1 cellular context compared by ENCODE assay signal in the genomic region with DNA sequence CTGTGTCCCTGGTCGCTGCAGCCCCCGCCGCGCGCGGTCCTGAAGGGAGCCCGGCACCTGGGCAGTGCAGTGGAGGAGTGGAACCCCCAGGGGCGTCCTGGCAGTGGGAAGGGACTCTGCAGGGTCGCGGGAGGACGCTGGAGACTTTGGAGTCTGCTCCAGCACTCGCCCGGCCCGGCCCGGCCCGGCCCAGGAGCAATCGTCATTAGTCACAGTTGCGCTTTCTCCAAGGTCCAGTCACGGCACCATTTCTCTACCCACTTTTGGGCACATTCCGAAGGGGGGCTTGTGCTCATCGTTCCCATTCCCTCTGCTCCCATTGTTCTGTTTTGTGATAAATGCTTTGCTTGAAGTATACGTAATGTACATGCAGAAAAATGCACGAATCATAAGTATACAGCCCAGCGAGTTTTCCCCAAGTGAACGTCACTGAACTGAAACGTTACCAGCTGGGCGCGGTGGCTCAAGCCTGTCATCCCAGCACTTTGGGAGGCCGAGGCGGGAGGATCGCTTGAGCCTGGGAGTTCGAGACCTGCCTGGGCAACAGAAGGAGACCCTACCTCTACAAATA.
TF ChIP-seq lines count a peak whose summit lies in the region.

No MANE protein-coding gene starts in this region.

TF ChIP-seq in IMR-90, 13 proteins besides CTCF, POLR2A, EP300 and RAD21:
- TF ChIP-seq RCOR1 (IDR thresholded peaks at IDR 0.05; ENCODE audit: insufficient replicate concordance, low read length) = no peak
- TF ChIP-seq, protein P1, sequence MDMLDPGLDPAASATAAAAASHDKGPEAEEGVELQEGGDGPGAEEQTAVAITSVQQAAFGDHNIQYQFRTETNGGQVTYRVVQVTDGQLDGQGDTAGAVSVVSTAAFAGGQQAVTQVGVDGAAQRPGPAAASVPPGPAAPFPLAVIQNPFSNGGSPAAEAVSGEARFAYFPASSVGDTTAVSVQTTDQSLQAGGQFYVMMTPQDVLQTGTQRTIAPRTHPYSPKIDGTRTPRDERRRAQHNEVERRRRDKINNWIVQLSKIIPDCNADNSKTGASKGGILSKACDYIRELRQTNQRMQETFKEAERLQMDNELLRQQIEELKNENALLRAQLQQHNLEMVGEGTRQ (IDR thresholded peaks at IDR 0.05; ENCODE audit: low read depth, low read length) = no peak
- TF ChIP-seq MAZ (IDR thresholded peaks at IDR 0.05; ENCODE audit: borderline replicate concordance, low read depth, low read length) = no peak
- no peak for TF ChIP-seq MAFK (IDR thresholded peaks at IDR 0.05; ENCODE audit: low read depth, low read length)
- TF ChIP-seq RFX5 (IDR thresholded peaks at IDR 0.05; ENCODE audit: low read depth, low read length) = no peak
- TF ChIP-seq, protein P2, sequence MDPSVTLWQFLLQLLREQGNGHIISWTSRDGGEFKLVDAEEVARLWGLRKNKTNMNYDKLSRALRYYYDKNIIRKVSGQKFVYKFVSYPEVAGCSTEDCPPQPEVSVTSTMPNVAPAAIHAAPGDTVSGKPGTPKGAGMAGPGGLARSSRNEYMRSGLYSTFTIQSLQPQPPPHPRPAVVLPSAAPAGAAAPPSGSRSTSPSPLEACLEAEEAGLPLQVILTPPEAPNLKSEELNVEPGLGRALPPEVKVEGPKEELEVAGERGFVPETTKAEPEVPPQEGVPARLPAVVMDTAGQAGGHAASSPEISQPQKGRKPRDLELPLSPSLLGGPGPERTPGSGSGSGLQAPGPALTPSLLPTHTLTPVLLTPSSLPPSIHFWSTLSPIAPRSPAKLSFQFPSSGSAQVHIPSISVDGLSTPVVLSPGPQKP (IDR thresholded peaks at IDR 0.05; ENCODE audit: borderline replicate concordance, low read depth, low read length) = no peak
